9 cellular contexts compared by ENCODE assay signal in the genomic region with DNA sequence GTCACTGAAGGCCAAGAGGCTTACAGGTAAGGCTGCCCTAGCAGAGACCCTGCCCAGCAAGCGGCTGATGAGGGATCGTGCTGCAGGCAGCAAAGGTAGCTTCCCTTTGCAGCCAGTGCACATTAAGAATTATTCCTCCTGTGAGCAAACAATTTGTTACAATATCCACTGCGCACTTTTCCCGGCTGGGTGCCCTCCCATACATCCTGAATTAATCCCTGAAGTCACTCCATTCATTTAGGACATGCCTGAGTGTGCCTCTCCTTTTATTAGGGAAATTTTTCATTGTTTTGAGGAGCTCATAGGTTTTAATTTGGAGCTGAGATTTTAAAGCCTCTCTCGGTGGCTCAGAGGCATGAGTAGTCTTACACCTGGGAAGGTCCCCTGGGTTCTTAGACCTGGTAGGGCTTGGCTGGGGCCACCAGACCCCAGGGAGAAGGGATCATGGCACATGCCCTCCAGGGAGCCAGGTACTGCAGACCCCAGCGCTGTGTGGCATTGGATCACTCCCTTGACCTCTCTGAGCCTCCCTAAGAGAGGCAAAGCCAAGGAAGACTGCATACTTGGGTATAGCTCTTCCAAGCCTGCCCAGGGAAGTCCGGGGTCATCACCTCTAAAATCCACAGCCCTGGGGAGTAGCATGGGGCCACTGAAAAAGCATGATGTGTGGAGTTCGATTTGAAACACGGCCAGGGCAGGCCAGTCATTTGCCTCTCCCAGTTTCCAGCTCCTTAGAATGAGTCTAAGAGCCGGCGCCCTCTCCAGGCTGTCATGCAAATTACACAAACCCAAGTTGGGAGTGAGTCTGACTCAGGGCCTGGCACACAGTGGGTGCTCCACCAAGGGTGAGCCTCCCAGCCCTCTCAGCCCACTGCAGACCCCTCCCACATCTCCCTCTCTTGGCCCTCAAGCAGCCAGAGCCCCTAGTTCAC.
DNase-seq lines count a peak whose midpoint lies in the region; ATAC-seq and TF ChIP-seq lines count a peak whose summit lies in the region.
"Had no signal": no experiment of that assay in that cellular context is flagged by ENCODE, and none has a peak within 500 bp of the region (broad histone marks: within the 10 kb centered on the region; RNA-seq: fewer than 3 reads in every experiment).

No MANE protein-coding gene starts in this region.

- ATAC-seq in GM21737 (IDR thresholded peaks at IDR 0.05; ENCODE audit: unreplicated experiment) (no peak), HG02678 (IDR thresholded peaks at IDR 0.05; ENCODE audit: unreplicated experiment) (no peak)
- no peak for ATAC-seq in natural killer cell treated with Interleukin-12 subunit alpha and Interleukin-12 subunit beta and Interleukin-15 and Interleukin-18, amount 100 ng/mL, for 72 hours

- H3K4me3 ChIP-seq in BJ (ENCODE audit: low read depth, low read length), result no peak overlapping the region

- no peak for DNase-seq in BJ (ENCODE audit: low read depth)
- peak; percentile 59 for DNase-seq in GM13977 (ENCODE audit: low spot score)
- peak; percentile 34 for DNase-seq in RKO (ENCODE audit: low spot score)
- DNase-seq in germinal center (ENCODE audit: low spot score), result peak; percentile 43
- no peak for DNase-seq in natural killer cell treated with Interleukin-12 subunit alpha and Interleukin-12 subunit beta and Interleukin-15 and Interleukin-18, amount 100 ng/mL, for 72 hours (ENCODE audit: low spot score)
- no peak for DNase-seq in NCI-H1105 (lab: John Stamatoyannopoulos, UW)

- peaks cover 0 to 4% of the 10 kb centered on the region in 2 donors for H3K27me3 Mint-ChIP-seq in natural killer cell treated with Interleukin-12 subunit alpha and Interleukin-12 subunit beta and Interleukin-15 and Interleukin-18, amount 100 ng/mL, for 72 hours

- peaks cover 2% of the 10 kb centered on the region; the same call in 1 of the 2 replicates for H3K27me3 ChIP-seq in BJ (ENCODE audit: control insufficient read depth, insufficient read depth, low read length)

- peak; percentile 44 for TF ChIP-seq CTCF in BJ (IDR thresholded peaks at IDR 0.05; ENCODE audit: insufficient read depth, low read depth, low read length)
- TF ChIP-seq CTCF in GM13977 (IDR thresholded peaks at IDR 0.05; ENCODE audit: extremely low read depth, insufficient read depth, missing control alignments), result peak; percentile 55

- POLR2A ChIA-PET in BJ (lab: Charles Lee), result no interaction called here

- CTCF ChIA-PET in BJ (lab: Yijun Ruan, JAX), result interaction anchor here (0.8 to 3.6 kb wide), 5 partner anchors 13 to 843 kb away, joined by 3 to 10 read pairs (median 3); no protein-coding TSS in a partner anchor

- H3K9me3 Mint-ChIP-seq in natural killer cell treated with Interleukin-12 subunit alpha and Interleukin-12 subunit beta and Interleukin-15 and Interleukin-18, amount 100 ng/mL, for 72 hours, result no peaks in the 10 kb centered on the region

- in situ Hi-C loops in GM13977 (cut with MboI; ENCODE audit: low pct_unique_long_range_greater_than_20kb, low sequenced_read_pairs, unreplicated experiment), result no loop called here

- H3K4me3 Mint-ChIP-seq in natural killer cell treated with Interleukin-12 subunit alpha and Interleukin-12 subunit beta and Interleukin-15 and Interleukin-18, amount 100 ng/mL, for 72 hours, result no peak overlapping the region
- H3K4me3 Mint-ChIP-seq: central memory CD8-positive, alpha-beta T cell had no signal

- no peaks in the 10 kb centered on the region for H3K36me3 Mint-ChIP-seq in natural killer cell treated with Interleukin-12 subunit alpha and Interleukin-12 subunit beta and Interleukin-15 and Interleukin-18, amount 100 ng/mL, for 72 hours

- H3K36me3 ChIP-seq in BJ (ENCODE audit: control insufficient read depth, insufficient read depth, low read length), result no peaks in the 10 kb centered on the region

- H3K27ac Mint-ChIP-seq in natural killer cell treated with Interleukin-12 subunit alpha and Interleukin-12 subunit beta and Interleukin-15 and Interleukin-18, amount 100 ng/mL, for 72 hours, result no peak overlapping the region

- H3K4me1 Mint-ChIP-seq in natural killer cell treated with Interleukin-12 subunit alpha and Interleukin-12 subunit beta and Interleukin-15 and Interleukin-18, amount 100 ng/mL, for 72 hours (ENCODE audit: low read depth in 2 of 2), result no peaks in the 10 kb centered on the region
- H3K4me1 Mint-ChIP-seq: central memory CD8-positive, alpha-beta T cell had no signal

Comparison
In these comparisons a context has a peak if more than half of its experiments do, and no peak if none do; other contexts are left out.
1. DNase-seq: peak in GM13977 (single experiment), RKO (single experiment) and germinal center (single experiment); none in BJ (single experiment), natural killer cell treated with Interleukin-12 subunit alpha and Interleukin-12 subunit beta and Interleukin-15 and Interleukin-18, amount 100 ng/mL, for 72 hours (single experiment) and NCI-H1105 (single experiment).